In the genomic region with DNA sequence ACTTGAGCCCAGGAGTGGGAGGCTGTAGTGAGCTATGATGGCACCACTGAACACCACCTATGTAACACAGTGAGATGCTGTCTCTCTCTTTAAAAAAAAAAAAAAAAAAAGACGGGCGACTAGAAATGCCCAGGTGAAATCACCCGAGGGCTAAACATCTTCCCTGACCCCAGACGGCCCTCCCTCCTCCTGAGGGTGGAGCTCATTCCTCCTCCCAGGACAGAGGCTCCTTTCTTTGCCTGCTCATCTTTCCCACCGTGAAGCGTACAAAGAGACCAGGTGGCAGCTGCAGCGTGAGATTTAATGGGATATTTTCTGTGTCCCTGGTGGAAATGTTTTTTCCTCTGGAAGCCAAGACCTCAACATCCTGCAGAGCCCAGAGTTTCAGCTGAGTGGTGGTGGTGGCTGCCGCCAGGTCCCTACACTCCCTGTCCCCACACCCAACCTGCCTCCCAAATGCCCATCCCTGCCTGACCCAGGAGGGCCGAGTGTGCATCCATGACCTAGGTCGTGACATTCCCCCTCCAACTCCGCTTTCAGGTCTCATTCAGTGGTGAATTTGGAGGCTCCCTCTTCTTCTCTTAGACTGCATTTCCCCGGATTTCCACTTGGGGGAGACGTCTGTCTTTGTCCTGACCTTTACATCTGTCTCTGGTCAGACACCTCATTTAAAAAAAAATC, we compare ENCODE assay signal across 8 cellular contexts. TPM values are rescaled to one million over a fixed set of nuclear protein-coding genes. Genes with fewer than 3 reads are reported as not detected.
A peak's percentile ranks its signal among the peaks of the same experiment; 100 is the strongest.
DNase-seq lines count a peak whose midpoint lies in the region; ATAC-seq, FAIRE-seq and TF ChIP-seq lines count a peak whose summit lies in the region.

No MANE protein-coding gene starts in this region.

- POLR2A ChIA-PET in activated B cell treated with CpG ODN at 0.5 μM for 24 hours (lab: Charles Lee): no interaction called here

- H3K27me3 ChIP-seq in esophagus muscularis mucosa: peaks cover 0 to 11% (median 0%) of the 10 kb centered on the region in 4 donors

- H3K4me3 ChIP-seq in esophagus muscularis mucosa: no peak overlapping the region

- H3K9me3 Mint-ChIP-seq in activated B cell treated with CpG ODN at 0.5 μM for 24 hours: no peaks in the 10 kb centered on the region
- no peaks in the 10 kb centered on the region for H3K9me3 Mint-ChIP-seq in nephron

- H3K27me3 Mint-ChIP-seq in activated B cell treated with CpG ODN at 0.5 μM for 24 hours (peaks cover 15% of the 10 kb centered on the region), nephron (ENCODE audit: low read depth) (peaks cover 13% of the 10 kb centered on the region)

- 19% methylated on average over 13 of the region's 13 CpGs for WGBS in esophagus muscularis mucosa

- H3K4me1 Mint-ChIP-seq in activated B cell treated with CpG ODN at 0.5 μM for 24 hours (no peaks in the 10 kb centered on the region), nephron (no peaks in the 10 kb centered on the region)

- TF ChIP-seq EP300 in esophagus muscularis mucosa (IDR thresholded peaks at IDR 0.05): no peak

- H3K27ac ChIP-seq in esophagus muscularis mucosa (replicated peaks in 1 of 4): no peak overlapping the region

- CTCF ChIA-PET in activated B cell treated with CpG ODN at 0.5 μM for 24 hours (lab: Charles Lee): interaction anchor here (0.9 to 1.6 kb wide), 3 partner anchors 9 to 17 kb away, joined by 3 to 5 read pairs (median 5); no protein-coding TSS in a partner anchor

- no peaks in the 10 kb centered on the region for H3K9me3 ChIP-seq in esophagus muscularis mucosa

- no peak overlapping the region for H3K27ac Mint-ChIP-seq in activated B cell treated with CpG ODN at 0.5 μM for 24 hours
- no peak overlapping the region for H3K27ac Mint-ChIP-seq in nephron

- peak; percentile 79 for TF ChIP-seq CTCF in activated B cell treated with CpG ODN at 0.5 μM for 24 hours (IDR thresholded peaks at IDR 0.05)
- peak; percentile 50 to 77 (median 53) for TF ChIP-seq CTCF in esophagus muscularis mucosa (IDR thresholded peaks at IDR 0.05)
- peak; percentile 76 to 79 (median 77) for TF ChIP-seq CTCF in nephron (IDR thresholded peaks at IDR 0.05; ENCODE audit: unreplicated experiment in 3 of 3)

- H3K36me3 ChIP-seq in esophagus muscularis mucosa: no peaks in the 10 kb centered on the region

- peak; percentile 52 for ATAC-seq in activated B cell treated with CpG ODN at 0.5 μM for 24 hours (ENCODE audit: low read depth)
- no peak for ATAC-seq in GM19452 (IDR thresholded peaks at IDR 0.05; ENCODE audit: unreplicated experiment)
- ATAC-seq in GM21360 (IDR thresholded peaks at IDR 0.05; ENCODE audit: unreplicated experiment): no peak

- FAIRE-seq in GM12892 (lab: Jason Lieb, UNC): peak; percentile 44

- no peaks in the 10 kb centered on the region for H3K4me1 ChIP-seq in esophagus muscularis mucosa

- DNase-seq in AML-193 (lab: John Stamatoyannopoulos, UW): peak; percentile 19 to 48
- no peak for DNase-seq in GM12892 (ENCODE audit: insufficient read length)
- DNase-seq in NCI-H2029 treated with DMSO at 0.1 percent for 48 hours (lab: John Stamatoyannopoulos, UW): peak; percentile 68
- DNase-seq in activated B cell treated with CpG ODN at 0.5 μM for 24 hours: no peak
- no peak for DNase-seq in esophagus muscularis mucosa (ENCODE audit: extremely low spot score)

- H3K4me3 Mint-ChIP-seq in activated B cell treated with CpG ODN at 0.5 μM for 24 hours: no peak overlapping the region
- no peak overlapping the region for H3K4me3 Mint-ChIP-seq in nephron

- H3K36me3 Mint-ChIP-seq in activated B cell treated with CpG ODN at 0.5 μM for 24 hours (ENCODE audit: low read depth) (no peaks in the 10 kb centered on the region), nephron (ENCODE audit: low read depth) (no peaks in the 10 kb centered on the region)

- intact Hi-C loops in activated B cell treated with CpG ODN at 0.5 μM for 24 hours (cut with micrococcal nuclease): loop anchor here (2.0 kb wide), 1 partner anchor 486 kb away; no protein-coding TSS in a partner anchor
- intact Hi-C loops in esophagus muscularis mucosa (cut with DNase I): no loop called here

- TF ChIP-seq POLR2A in GM12892 (IDR thresholded peaks at IDR 0.05; ENCODE audit: low read depth, low read length) (no peak), esophagus muscularis mucosa (IDR thresholded peaks at IDR 0.05; ENCODE audit: low read depth) (no peak)

RNA-seq across cellular contexts. Expression of gene GPRC5B, which starts 14.4 kb away (rescaled TPM):
- 0.34 TPM for polyA plus RNA-seq in GM12892 (2012; ENCODE audit: missing spikeins)
- total RNA-seq in activated B cell treated with CpG ODN at 0.5 μM for 24 hours (0.07 TPM in 1 of 2 replicates, not detected in the other), esophagus muscularis mucosa (10 to 100 TPM; 14.1 to 29.4 (median 21.4) TPM)

Comparison
In these comparisons a context has a peak if more than half of its experiments do, and no peak if none do; other contexts are left out.
1. DNase-seq: peak in AML-193 (2 of 2) and NCI-H2029 treated with DMSO at 0.1 percent for 48 hours (single experiment); none in GM12892 (single experiment), activated B cell treated with CpG ODN at 0.5 μM for 24 hours (single experiment) and esophagus muscularis mucosa (single experiment).
2. RNA of gene GPRC5B, which starts 14.4 kb away (total RNA-seq): 14.1 to 29.4 TPM in esophagus muscularis mucosa; 0.07 TPM in activated B cell treated with CpG ODN at 0.5 μM for 24 hours; every median in the first group is over 10 times any median in the second.
3. Peak in every context shown above with its lines, with median percentiles within 50 percentile points of each other: CTCF ChIP-seq.